In genomic region chr3:105688821-105689220, GRCh38 we compare ENCODE assay signal across 11 cellular contexts.
DNase-seq lines count a peak whose midpoint lies in the region; ATAC-seq and TF ChIP-seq lines count a peak whose summit lies in the region.
"Had no signal": no experiment of that assay in that cellular context is flagged by ENCODE, and none has a peak within 500 bp of the region (broad histone marks: within the 10 kb centered on the region; RNA-seq: fewer than 3 reads in every experiment).

No MANE protein-coding gene starts in this region.

- H3K9me3 Mint-ChIP-seq in CD4-positive, CD25-positive, alpha-beta regulatory T cell = no peaks in the 10 kb centered on the region
- no peaks in the 10 kb centered on the region for H3K9me3 Mint-ChIP-seq in activated CD8-positive, alpha-beta T cell treated with anti-CD3 and anti-CD28 coated beads for 36 hours

- peaks cover 18 to 36% (median 26%) of the 10 kb centered on the region in 4 donors for H3K4me1 Mint-ChIP-seq in CD4-positive, CD25-positive, alpha-beta regulatory T cell
- peaks cover 37% of the 10 kb centered on the region for H3K4me1 Mint-ChIP-seq in activated CD8-positive, alpha-beta T cell treated with anti-CD3 and anti-CD28 coated beads for 36 hours (ENCODE audit: low read depth)

- H3K4me3 Mint-ChIP-seq in CD4-positive, CD25-positive, alpha-beta regulatory T cell = no peak overlapping the region
- no peak overlapping the region for H3K4me3 Mint-ChIP-seq in activated CD8-positive, alpha-beta T cell treated with anti-CD3 and anti-CD28 coated beads for 36 hours

- DNase-seq in CD4-positive, CD25-positive, alpha-beta regulatory T cell = no peak
- DNase-seq in GM23248 (no peak), left lung (no peak), NCI-H345 treated with DMSO at 0.1 percent for 48 hours (lab: John Stamatoyannopoulos, UW; ENCODE audit: unreplicated experiment) (no peak)
- DNase-seq in activated CD8-positive, alpha-beta T cell treated with anti-CD3 and anti-CD28 coated beads for 36 hours = no peak
- DNase-seq: H7, NCI-H1436 treated with DMSO at 0.1 percent for 48 hours, OCI-M1 had no signal

- POLR2A ChIA-PET in activated CD8-positive, alpha-beta T cell treated with anti-CD3 and anti-CD28 coated beads for 36 hours (lab: Charles Lee) = interaction anchor here (0.6 kb wide), 1 partner anchor 163 kb away, joined by 4 read pairs; no protein-coding TSS in a partner anchor

- H3K9ac ChIP-seq in GM23248 = no peak overlapping the region

- no peaks in the 10 kb centered on the region for H4K20me1 ChIP-seq in GM23248 (ENCODE audit: insufficient read depth)

- intact Hi-C loops in activated CD8-positive, alpha-beta T cell treated with anti-CD3 and anti-CD28 coated beads for 36 hours (cut with micrococcal nuclease) = loop anchor here (5.0 to 10.0 kb wide), 3 partner anchors 178 to 916 kb away; partner anchors contain the start of gene CBLB
- intact Hi-C loops in left lung (cut with DNase I) = no loop called here

- CTCF ChIA-PET in activated CD8-positive, alpha-beta T cell treated with anti-CD3 and anti-CD28 coated beads for 36 hours (lab: Charles Lee) = interaction anchor here (0.9 to 1.0 kb wide), 2 partner anchors 36 to 134 kb away, joined by 3 read pairs; no protein-coding TSS in a partner anchor

- H3K4me1 ChIP-seq in CD4-positive, CD25-positive, alpha-beta regulatory T cell (ENCODE audit: control insufficient read depth, insufficient read depth, low read length, poor library complexity, severe bottlenecking) = peaks cover 10% of the 10 kb centered on the region
- H3K4me1 ChIP-seq in GM23248 (ENCODE audit: insufficient read depth) (peaks cover 37% of the 10 kb centered on the region), left lung (peaks cover 0 to 10% of the 10 kb centered on the region in 2 donors)

- H2AFZ ChIP-seq in GM23248 = no peak overlapping the region

- no peak overlapping the region for H3K4me3 ChIP-seq in CD4-positive, CD25-positive, alpha-beta regulatory T cell (ENCODE audit: low read depth, low read length)
- H3K4me3 ChIP-seq in GM23248 (no peak overlapping the region), left lung (no peak overlapping the region)

- peaks cover 65% of the 10 kb centered on the region for H3F3A ChIP-seq in GM23248 (ENCODE audit: insufficient read depth)

- no peaks in the 10 kb centered on the region for H3K9me2 ChIP-seq in GM23248 (ENCODE audit: insufficient read depth)

- 97 to 100% methylated on average over 1 of the region's 1 CpG for WGBS in GM23248 (ENCODE audit: low coverage in 1 of 2, low lambda C conversion rate in 2 of 2, missing lambda C conversion rate in 2 of 2), 2 experiments

- peak overlapping the region; percentile 23 for H3K27ac ChIP-seq in CD4-positive, CD25-positive, alpha-beta regulatory T cell (ENCODE audit: insufficient read depth, low read length, poor library complexity, severe bottlenecking)
- peak overlapping the region; percentile 14 for H3K27ac ChIP-seq in GM23248
- H3K27ac ChIP-seq in left lung = no peak overlapping the region

- H3K36me3 ChIP-seq in CD4-positive, CD25-positive, alpha-beta regulatory T cell (ENCODE audit: control insufficient read depth, insufficient read depth, low read length) = peaks cover 25% of the 10 kb centered on the region
- H3K36me3 ChIP-seq in GM23248 (ENCODE audit: low read depth) (peaks cover 50% of the 10 kb centered on the region), left lung (peaks cover 0 to 36% of the 10 kb centered on the region in 2 donors)

- no peaks in the 10 kb centered on the region for H3K27me3 ChIP-seq in CD4-positive, CD25-positive, alpha-beta regulatory T cell (ENCODE audit: control insufficient read depth, insufficient read depth, low read length)
- no peaks in the 10 kb centered on the region for H3K27me3 ChIP-seq in GM23248 (replicated peaks; ENCODE audit: insufficient read depth)
- no peaks in the 10 kb centered on the region for H3K27me3 ChIP-seq in left lung

- no peaks in the 10 kb centered on the region for H3K27me3 Mint-ChIP-seq in CD4-positive, CD25-positive, alpha-beta regulatory T cell
- no peaks in the 10 kb centered on the region for H3K27me3 Mint-ChIP-seq in activated CD8-positive, alpha-beta T cell treated with anti-CD3 and anti-CD28 coated beads for 36 hours

- peaks cover 41% of the 10 kb centered on the region for H3K79me2 ChIP-seq in GM23248 (ENCODE audit: insufficient read depth)

- ATAC-seq in CD4-positive, CD25-positive, alpha-beta regulatory T cell (ENCODE audit: low read depth in 2 of 2) = no peak
- no peak for ATAC-seq in activated CD8-positive, alpha-beta T cell treated with anti-CD3 and anti-CD28 coated beads for 36 hours
- ATAC-seq in left lung = peak; percentile 49
- ATAC-seq in GM19023 (IDR thresholded peaks at IDR 0.05; ENCODE audit: unreplicated experiment) = no peak
- no peak for ATAC-seq in GM19397 (IDR thresholded peaks at IDR 0.05; ENCODE audit: unreplicated experiment)
- ATAC-seq in HG03521 (IDR thresholded peaks at IDR 0.05; ENCODE audit: unreplicated experiment) = no peak

- peaks cover 33% of the 10 kb centered on the region for H3K36me3 Mint-ChIP-seq in CD4-positive, CD25-positive, alpha-beta regulatory T cell
- H3K36me3 Mint-ChIP-seq in activated CD8-positive, alpha-beta T cell treated with anti-CD3 and anti-CD28 coated beads for 36 hours (ENCODE audit: low read depth) = peaks cover 53% of the 10 kb centered on the region

- H3K27ac Mint-ChIP-seq in CD4-positive, CD25-positive, alpha-beta regulatory T cell = peak overlapping the region; percentile 9 to 60 (median 11)
- peak overlapping the region; percentile 55 for H3K27ac Mint-ChIP-seq in activated CD8-positive, alpha-beta T cell treated with anti-CD3 and anti-CD28 coated beads for 36 hours

- in situ Hi-C loops in GM23248 (cut with MboI) = loop anchor here (10.0 to 25.0 kb wide), 2 partner anchors 916 to 1373 kb away; no protein-coding TSS in a partner anchor

- H3K4me2 ChIP-seq in GM23248 (ENCODE audit: unreplicated experiment) = no peak overlapping the region

- H3K9me3 ChIP-seq in CD4-positive, CD25-positive, alpha-beta regulatory T cell (ENCODE audit: control insufficient read depth in 2 of 2, low read length in 2 of 2) = no peaks in the 10 kb centered on the region
- no peaks in the 10 kb centered on the region for H3K9me3 ChIP-seq in GM23248 (ENCODE audit: low read depth)
- no peaks in the 10 kb centered on the region for H3K9me3 ChIP-seq in left lung

- TF ChIP-seq CTCF in activated CD8-positive, alpha-beta T cell treated with anti-CD3 and anti-CD28 coated beads for 36 hours (IDR thresholded peaks at IDR 0.05) = no peak
- no peak for TF ChIP-seq CTCF in left lung (IDR thresholded peaks at IDR 0.05)

Comparison
In these comparisons a context has a peak if more than half of its experiments do, and no peak if none do; other contexts are left out.
1. H3K27ac ChIP-seq: peak in CD4-positive, CD25-positive, alpha-beta regulatory T cell (single experiment) and GM23248 (single experiment); none in left lung (0 of 2).